17 cellular contexts compared by ENCODE assay signal in genomic region chr1:5485968-5486665, GRCh38.
"Had no signal": no experiment of that assay in that cellular context is flagged by ENCODE, and none has a peak within 500 bp of the region (broad histone marks: within the 10 kb centered on the region; RNA-seq: fewer than 3 reads in every experiment).

No MANE protein-coding gene starts in this region.

- H3K4me3 ChIP-seq: body of pancreas, vagina had no signal

- H3K36me3 ChIP-seq: vagina had no signal

- H3K9me3 ChIP-seq: body of pancreas, vagina had no signal

- H3K27ac ChIP-seq: body of pancreas, vagina had no signal

- H3K27me3 ChIP-seq: body of pancreas, vagina had no signal

- DNase-seq: activated CD4-positive, alpha-beta memory T cell treated with anti-CD3 and anti-CD28 coated beads, Interleukin-2, amount 10 ng/mL, durations not matched to agents 7 days and 5 days; activated CD4-positive, alpha-beta T cell treated with anti-CD3 and anti-CD28 coated beads for 48 hours; activated CD8-positive, alpha-beta memory T cell treated with anti-CD3 and anti-CD28 coated beads, Interleukin-2, amount 10 ng/mL, durations not matched to agents 7 days and 5 days; activated naive CD4-positive, alpha-beta T cell treated with Interleukin-2 at 50 U/mL for 16 hours; activated naive CD8-positive, alpha-beta T cell treated with anti-CD3 and anti-CD28 coated beads, Interleukin-2, amount 10 ng/mL, durations not matched to agents 7 days and 5 days; body of pancreas; dermis blood vessel endothelial cell; effector memory CD4-positive, alpha-beta T cell; mesendoderm; natural killer cell; retina; stimulated activated CD4-positive, alpha-beta T cell treated with anti-CD3 and anti-CD28 coated beads, Interleukin-12 subunit alpha, Interleukin-12 subunit beta, amount 100 ng/mL, for 4 hours; stimulated activated CD4-positive, alpha-beta T cell treated with anti-CD3 and anti-CD28 coated beads, Interleukin-1b, Interleukin-23, amount 100 ng/mL, for 48 hours; stimulated activated naive CD4-positive, alpha-beta T cell treated with Interleukin-2 at 50 U/mL for 16 hours; substantia nigra; trophoblast cell had no signal

- H3K4me1 ChIP-seq: vagina had no signal
